3 cellular contexts compared by ENCODE assay signal in genomic region chr17:34617398-34617797, GRCh38.
A peak's percentile ranks its signal among the peaks of the same experiment; 100 is the strongest.
TF ChIP-seq lines count a peak whose summit lies in the region.

No MANE protein-coding gene starts in this region.

TF ChIP-seq in A549, 52 proteins besides CTCF, POLR2A, EP300 and RAD21:
- TF ChIP-seq ZFP36 (IDR thresholded peaks at IDR 0.05; ENCODE audit: borderline replicate concordance, partially characterized antibody) (peak; percentile 30), HDAC2 (IDR thresholded peaks at IDR 0.05) (no peak)

TF ChIP-seq in K562, 482 proteins besides CTCF, POLR2A, EP300 and RAD21:
- TF ChIP-seq RBM25 (IDR thresholded peaks at IDR 0.05; ENCODE audit: low read depth, low read length, severe bottlenecking): peak; percentile 90
- no peak for TF ChIP-seq C11orf30 (IDR thresholded peaks at IDR 0.05; ENCODE audit: low read depth)
- peak; percentile 92 for TF ChIP-seq ZNF24 (IDR thresholded peaks at IDR 0.05)
- peak; percentile 70 for TF ChIP-seq ZFP36 (IDR thresholded peaks at IDR 0.05; ENCODE audit: low read depth, low read length, partially characterized antibody)

TF ChIP-seq in SK-N-SH treated with all-trans-retinoic acid at 6 μM for 48 hours, 23 proteins besides CTCF, POLR2A, EP300 and RAD21:
- TF ChIP-seq ZNF565 (CRISPR knock-in tag; conservative IDR thresholded peaks at IDR 0.05; ENCODE audit: low read depth) (no peak), ISL1 (CRISPR knock-in tag; IDR thresholded peaks at IDR 0.05) (no peak), GLIS3 (CRISPR knock-in tag; IDR thresholded peaks at IDR 0.05) (no peak), ZNF70 (CRISPR knock-in tag; IDR thresholded peaks at IDR 0.05) (no peak), TOX (CRISPR knock-in tag; IDR thresholded peaks at IDR 0.05; ENCODE audit: borderline replicate concordance) (no peak), ESRRG (CRISPR knock-in tag; IDR thresholded peaks at IDR 0.05) (no peak)
- TF ChIP-seq, protein P1, sequence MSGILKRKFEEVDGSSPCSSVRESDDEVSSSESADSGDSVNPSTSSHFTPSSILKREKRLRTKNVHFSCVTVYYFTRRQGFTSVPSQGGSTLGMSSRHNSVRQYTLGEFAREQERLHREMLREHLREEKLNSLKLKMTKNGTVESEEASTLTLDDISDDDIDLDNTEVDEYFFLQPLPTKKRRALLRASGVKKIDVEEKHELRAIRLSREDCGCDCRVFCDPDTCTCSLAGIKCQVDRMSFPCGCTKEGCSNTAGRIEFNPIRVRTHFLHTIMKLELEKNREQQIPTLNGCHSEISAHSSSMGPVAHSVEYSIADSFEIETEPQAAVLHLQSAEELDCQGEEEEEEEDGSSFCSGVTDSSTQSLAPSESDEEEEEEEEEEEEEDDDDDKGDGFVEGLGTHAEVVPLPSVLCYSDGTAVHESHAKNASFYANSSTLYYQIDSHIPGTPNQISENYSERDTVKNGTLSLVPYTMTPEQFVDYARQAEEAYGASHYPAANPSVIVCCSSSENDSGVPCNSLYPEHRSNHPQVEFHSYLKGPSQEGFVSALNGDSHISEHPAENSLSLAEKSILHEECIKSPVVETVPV (CRISPR knock-in tag; IDR thresholded peaks at IDR 0.05): no peak
